8 cellular contexts compared by ENCODE assay signal in the genomic region with DNA sequence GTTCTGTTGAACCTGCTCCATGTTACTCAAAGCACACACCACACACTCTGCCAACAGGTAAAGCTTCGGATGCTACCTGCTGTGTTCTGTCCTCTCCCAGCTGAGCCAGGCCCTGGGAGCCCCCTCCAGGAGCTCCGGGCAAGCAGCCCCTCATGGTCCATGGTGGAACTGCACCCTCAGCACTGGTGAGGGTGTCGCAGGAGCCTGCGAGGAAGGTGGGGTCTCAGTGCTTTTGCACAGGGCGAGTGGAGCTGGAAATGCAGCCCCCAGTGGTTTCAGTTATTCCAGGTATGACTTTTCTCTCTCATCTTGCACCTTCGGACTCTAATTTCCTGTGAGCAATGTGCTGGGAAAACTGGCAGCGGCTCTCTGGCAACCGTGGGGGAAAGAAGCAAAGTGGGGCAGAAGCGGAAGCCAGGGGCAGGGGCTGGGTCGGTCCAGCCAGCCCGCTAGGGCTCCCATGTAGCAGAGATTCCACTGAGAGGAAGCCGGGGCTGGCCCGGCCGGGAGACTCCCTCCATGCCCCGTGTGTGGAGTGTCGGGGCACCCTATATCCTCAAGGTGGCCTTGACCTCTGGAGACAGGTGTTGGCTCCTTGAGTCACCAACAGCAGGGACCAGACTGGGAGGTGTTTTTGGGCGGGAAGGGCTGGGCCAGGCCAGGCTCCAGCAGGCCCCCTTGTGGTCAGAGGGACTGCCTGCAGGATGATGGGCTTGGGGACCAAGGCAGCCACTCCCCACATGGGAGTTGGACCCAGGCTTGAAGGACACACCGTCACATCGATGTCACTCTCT.
DNase-seq lines count a peak whose midpoint lies in the region; ATAC-seq and TF ChIP-seq lines count a peak whose summit lies in the region.

No MANE protein-coding gene starts in this region.

- in situ Hi-C loops in GM13976 (cut with MboI; ENCODE audit: low sequenced_read_pairs, unreplicated experiment) = loop anchor here (5.0 kb wide), 1 partner anchor 82 kb away; no protein-coding TSS in a partner anchor

- no peaks in the 10 kb centered on the region for H3K9me3 Mint-ChIP-seq in activated T-cell treated with anti-CD3 and anti-CD28 coated beads, Interleukin-2, amount 50 U/mL, for 24 hours

- DNase-seq in A673 (ENCODE audit: low spot score) = peak; percentile 42
- peak; percentile 51 for DNase-seq in GM13976 (ENCODE audit: low spot score)
- DNase-seq in NCI-H2196 (lab: John Stamatoyannopoulos, UW; ENCODE audit: unreplicated experiment) = peak; percentile 53
- peak; percentile 68 for DNase-seq in activated T-cell treated with anti-CD3 and anti-CD28 coated beads, Interleukin-2, amount 50 U/mL, for 24 hours
- peak; percentile 15 for DNase-seq in left ventricle myocardium inferior
- peak; percentile 35 for DNase-seq in stimulated activated CD4-positive, alpha-beta T cell treated with anti-CD3 and anti-CD28 coated beads, Interleukin-4, amount 100 ng/mL, for 24 hours
- no peak for DNase-seq in cortex of kidney (lab: John Stamatoyannopoulos, UW)

- H3K36me3 ChIP-seq in A673 (ENCODE audit: insufficient read depth, low read length, poor library complexity, severe bottlenecking) (no peaks in the 10 kb centered on the region), left ventricle myocardium inferior (no peaks in the 10 kb centered on the region)

- H3K27ac ChIP-seq in A673 (ENCODE audit: low read depth, low read length, poor library complexity, severe bottlenecking) = no peak overlapping the region
- H3K27ac ChIP-seq in left ventricle myocardium inferior (replicated peaks) = no peak overlapping the region

- ATAC-seq in GM18502 (IDR thresholded peaks at IDR 0.05; ENCODE audit: poor library complexity, unreplicated experiment) = no peak

- peak overlapping the region; percentile 54 for H3K4me3 Mint-ChIP-seq in activated T-cell treated with anti-CD3 and anti-CD28 coated beads, Interleukin-2, amount 50 U/mL, for 24 hours

- intact Hi-C loops in A673 (cut with micrococcal nuclease; ENCODE audit: unreplicated experiment) = no loop called here
- intact Hi-C loops in left ventricle myocardium inferior (cut with micrococcal nuclease) = loop anchor here (5.0 kb wide), 1 partner anchor 97 kb away; no protein-coding TSS in a partner anchor

- peaks cover 17% of the 10 kb centered on the region for H3K27me3 ChIP-seq in A673 (replicated peaks; ENCODE audit: insufficient read depth, low read depth, low read length, poor library complexity)
- H3K27me3 ChIP-seq in left ventricle myocardium inferior (ENCODE audit: low read depth) = peaks cover 39% of the 10 kb centered on the region

- CTCF ChIA-PET in A673 (lab: Charles Lee) = interaction anchor here (0.6 to 2.2 kb wide), 2 partner anchors 42 to 96 kb away, joined by 3 to 12 read pairs; no protein-coding TSS in a partner anchor

- no TSS peak for BruUV-seq in A673 (replicated peaks; lab: Mats Ljungman, UMichigan)

- POLR2A ChIA-PET in A673 (lab: Charles Lee; ENCODE audit: low non-redundant PET) = no interaction called here

- H3K36me3 Mint-ChIP-seq in activated T-cell treated with anti-CD3 and anti-CD28 coated beads, Interleukin-2, amount 50 U/mL, for 24 hours (ENCODE audit: low read depth) = no peaks in the 10 kb centered on the region

- TF ChIP-seq CTCF in A673 (conservative IDR thresholded peaks at IDR 0.05; ENCODE audit: low read depth, low read length) (peak; percentile 69), GM13976 (IDR thresholded peaks at IDR 0.05; ENCODE audit: borderline replicate concordance, control extremely low read depth, extremely low read depth, insufficient read depth, missing control alignments) (peak; percentile 50), left ventricle myocardium inferior (IDR thresholded peaks at IDR 0.05; ENCODE audit: borderline replicate concordance) (peak; percentile 56)

- H3K4me1 ChIP-seq in A673 (ENCODE audit: insufficient read depth, low read length, poor library complexity, severe bottlenecking) = no peaks in the 10 kb centered on the region
- H3K4me1 ChIP-seq in left ventricle myocardium inferior = peaks cover 3% of the 10 kb centered on the region

- H3K4me3 ChIP-seq in A673 (ENCODE audit: low read depth, low read length, poor library complexity, severe bottlenecking) (no peak overlapping the region), left ventricle myocardium inferior (no peak overlapping the region)

- H3K27ac Mint-ChIP-seq in activated T-cell treated with anti-CD3 and anti-CD28 coated beads, Interleukin-2, amount 50 U/mL, for 24 hours = no peak overlapping the region

- peaks cover 4% of the 10 kb centered on the region for H3K4me1 Mint-ChIP-seq in activated T-cell treated with anti-CD3 and anti-CD28 coated beads, Interleukin-2, amount 50 U/mL, for 24 hours (ENCODE audit: low read depth)

- peaks cover 9% of the 10 kb centered on the region for H3K27me3 Mint-ChIP-seq in activated T-cell treated with anti-CD3 and anti-CD28 coated beads, Interleukin-2, amount 50 U/mL, for 24 hours

- H3K9me3 ChIP-seq in A673 (ENCODE audit: low read depth, low read length, poor library complexity, severe bottlenecking) (no peaks in the 10 kb centered on the region), left ventricle myocardium inferior (replicated peaks) (no peaks in the 10 kb centered on the region)
